In the genomic region with DNA sequence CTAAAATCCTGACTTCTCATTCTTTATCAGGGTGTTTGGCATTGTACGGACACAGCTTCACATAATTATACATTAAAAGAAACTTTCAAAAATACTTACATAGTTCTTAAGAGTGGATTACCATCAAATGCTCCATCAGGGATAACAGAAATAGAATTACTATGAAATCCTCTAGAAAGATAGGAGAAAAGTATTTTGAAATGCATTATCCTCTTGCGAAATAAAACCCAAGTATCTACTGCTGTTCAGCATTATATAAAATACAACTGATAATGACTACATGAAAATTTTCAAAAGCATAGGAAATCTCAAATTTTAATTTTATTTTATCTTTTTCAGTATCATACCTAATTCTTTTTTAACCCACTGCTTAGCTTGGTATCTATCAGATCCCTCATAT, we compare ENCODE assay signal across 19 cellular contexts. TPM values are rescaled to one million over a fixed set of nuclear protein-coding genes. Genes with fewer than 3 reads are reported as not detected.
DNase-seq lines count a peak whose midpoint lies in the region; ATAC-seq, FAIRE-seq and TF ChIP-seq lines count a peak whose summit lies in the region.
"Had no signal": no experiment of that assay in that cellular context is flagged by ENCODE, and none has a peak within 500 bp of the region (broad histone marks: within the 10 kb centered on the region; RNA-seq: fewer than 3 reads in every experiment).

No MANE protein-coding gene starts in this region.

- FAIRE-seq in A549 (lab: Jason Lieb, UNC) (no peak), K562 (lab: Jason Lieb, UNC) (no peak)
- FAIRE-seq: GM12892, GM19239 had no signal

- H3K9me3 ChIP-seq in A549 (no peaks in the 10 kb centered on the region), K562 (replicated peaks; ENCODE audit: control insufficient read depth, insufficient read depth, low read depth, low read length) (no peaks in the 10 kb centered on the region)
- H3K9me3 ChIP-seq in CD8-positive, alpha-beta memory T cell (ENCODE audit: low read length), result no peaks in the 10 kb centered on the region
- H3K9me3 ChIP-seq: BE2C had no signal

- H4K20me1 ChIP-seq in KMS-11 (ENCODE audit: insufficient read depth) (no peaks in the 10 kb centered on the region), K562 (replicated peaks; ENCODE audit: control insufficient read depth, insufficient read depth, low read length) (no peaks in the 10 kb centered on the region)

- peaks cover 64% of the 10 kb centered on the region for H3K4me1 ChIP-seq in A549
- H3K4me1 ChIP-seq in KMS-11 (ENCODE audit: low read depth, poor library complexity, severe bottlenecking), result peaks cover 66% of the 10 kb centered on the region
- H3K4me1 ChIP-seq in K562 (replicated peaks in 1 of 2; ENCODE audit: control insufficient read depth in 2 of 2, insufficient read depth in 2 of 2, low read length in 2 of 2), result no peaks in the 10 kb centered on the region; a peak in 1 of 5 replicates
- no peaks in the 10 kb centered on the region for H3K4me1 ChIP-seq in CD8-positive, alpha-beta memory T cell (ENCODE audit: insufficient read depth, low read length)
- H3K4me1 ChIP-seq: BE2C had no signal

- H3K27me3 ChIP-seq in KMS-11 (ENCODE audit: insufficient read depth, low read depth), result no peaks in the 10 kb centered on the region
- no peaks in the 10 kb centered on the region for H3K27me3 ChIP-seq in K562 (ENCODE audit: control insufficient read depth in 2 of 2, insufficient read depth in 2 of 2, low read length in 2 of 2)
- no peaks in the 10 kb centered on the region for H3K27me3 ChIP-seq in CD8-positive, alpha-beta memory T cell (ENCODE audit: insufficient read depth, low read length, poor library complexity, severe bottlenecking)
- H3K27me3 ChIP-seq: BE2C had no signal

- H3K36me3 ChIP-seq in KMS-11 (ENCODE audit: insufficient read depth), result no peaks in the 10 kb centered on the region
- H3K36me3 ChIP-seq in K562 (ENCODE audit: control insufficient read depth, insufficient read depth, low read length), result no peaks in the 10 kb centered on the region; the same call in 1 of the 3 replicates
- no peaks in the 10 kb centered on the region for H3K36me3 ChIP-seq in CD8-positive, alpha-beta memory T cell (ENCODE audit: insufficient read depth, low read length)
- H3K36me3 ChIP-seq: BE2C had no signal

- no peak for TF ChIP-seq EP300 in A549 (IDR thresholded peaks at IDR 0.05)
- no peak for TF ChIP-seq EP300 in K562 (IDR thresholded peaks at IDR 0.05; ENCODE audit: low read length)

- H3K4me2 ChIP-seq in A549 (peak overlapping the region; percentile 41), KMS-11 (peak overlapping the region; percentile 53; the same call in 1 of the 2 replicates), K562 (ENCODE audit: insufficient read depth, low read length) (no peak overlapping the region)

- no peak overlapping the region for H3K4me3 Mint-ChIP-seq in nephron
- no peak overlapping the region for H3K4me3 Mint-ChIP-seq in CD8-positive, alpha-beta memory T cell
- H3K4me3 Mint-ChIP-seq: CD4-positive, alpha-beta memory T cell; HFFc6; IgD-negative memory B cell had no signal

- BruUV-seq in K562 (replicated peaks; lab: Mats Ljungman, UMichigan), result no TSS peak

- H3K79me2 ChIP-seq in KMS-11 (ENCODE audit: insufficient read depth, low read depth) (no peaks in the 10 kb centered on the region), K562 (ENCODE audit: control insufficient read depth, insufficient read depth, low read length) (no peaks in the 10 kb centered on the region)

- H2AFZ ChIP-seq in KMS-11 (ENCODE audit: low read depth), result no peak overlapping the region
- H2AFZ ChIP-seq in K562 (ENCODE audit: low read depth, low read length), result no peak overlapping the region

- H3K27me3 Mint-ChIP-seq in nephron (ENCODE audit: low read depth), result no peaks in the 10 kb centered on the region
- H3K27me3 Mint-ChIP-seq in CD8-positive, alpha-beta memory T cell, result peaks cover 4 to 5% of the 10 kb centered on the region in 2 donors
- H3K27me3 Mint-ChIP-seq: CD4-positive, alpha-beta memory T cell; IgD-negative memory B cell had no signal

- peak overlapping the region; percentile 10 to 72 (median 67) for H3K27ac Mint-ChIP-seq in nephron
- no peak overlapping the region for H3K27ac Mint-ChIP-seq in CD8-positive, alpha-beta memory T cell
- H3K27ac Mint-ChIP-seq: CD4-positive, alpha-beta memory T cell; HFFc6; IgD-negative memory B cell had no signal

- peaks cover 4% of the 10 kb centered on the region for H3K4me1 Mint-ChIP-seq in nephron
- peaks cover 0 to 4% (median 0%) of the 10 kb centered on the region in 3 donors for H3K4me1 Mint-ChIP-seq in CD8-positive, alpha-beta memory T cell
- H3K4me1 Mint-ChIP-seq: CD4-positive, alpha-beta memory T cell; IgD-negative memory B cell had no signal

- H3K4me3 ChIP-seq in A549, result no peak overlapping the region
- H3K4me3 ChIP-seq in KMS-11 (IDR thresholded peaks at IDR 0.05; ENCODE audit: insufficient read depth, low read depth, low read length), result no peak overlapping the region
- no peak overlapping the region for H3K4me3 ChIP-seq in K562
- H3K4me3 ChIP-seq in CD8-positive, alpha-beta memory T cell (ENCODE audit: low read length), result no peak overlapping the region

- H3K36me3 Mint-ChIP-seq in nephron (ENCODE audit: low read depth), result peaks cover 64% of the 10 kb centered on the region
- peaks cover 0 to 4% (median 2%) of the 10 kb centered on the region in 3 donors for H3K36me3 Mint-ChIP-seq in CD8-positive, alpha-beta memory T cell

- no peak for TF ChIP-seq RAD21 in A549 (conservative IDR thresholded peaks at IDR 0.05 in 1 of 2, IDR thresholded peaks at IDR 0.05 in 1 of 2)
- no peak for TF ChIP-seq RAD21 in K562 (CRISPR knock-in tag; conservative IDR thresholded peaks at IDR 0.05 in 1 of 2, IDR thresholded peaks at IDR 0.05 in 1 of 2)

- H3K27ac ChIP-seq in A549 (peak overlapping the region in 1 of 2 experiments; percentile 52; a peak in 2 of 6 replicates), KMS-11 (peak overlapping the region; percentile 48; the same call in 1 of the 2 replicates), K562 (ENCODE audit: extremely low read depth, low read depth, low read length) (no peak overlapping the region)
- no peak overlapping the region for H3K27ac ChIP-seq in CD8-positive, alpha-beta memory T cell (ENCODE audit: low read depth, low read length)
- H3K27ac ChIP-seq: C4-2B had no signal

- CTCF ChIA-PET in A549 (lab: Yijun Ruan, JAX), result interaction anchor here (0.9 to 1.5 kb wide), 2 partner anchors 7 to 11 kb away, joined by 3 to 4 read pairs; no protein-coding TSS in a partner anchor
- CTCF ChIA-PET in K562 (lab: Yijun Ruan, JAX; ENCODE audit: low intra/inter-chr PET ratio), result no interaction called here
- CTCF ChIA-PET in CD8-positive, alpha-beta memory T cell (lab: Charles Lee), result no interaction called here

- intact Hi-C loops in K562 (cut with micrococcal nuclease) (no loop called here), sciatic nerve (cut with DNase I) (no loop called here)

- ATAC-seq in A549 (no peak), K562 (no peak), GM18909 (IDR thresholded peaks at IDR 0.05; ENCODE audit: poor library complexity, unreplicated experiment) (no peak), sciatic nerve (no peak)

- WGBS in A549 (ENCODE audit: missing lambda C conversion rate), result 94% methylated on average over 2 of the region's 2 CpGs
- WGBS in K562 (ENCODE audit: insufficient coverage, low coverage, missing lambda C conversion rate), result 88% methylated on average over 2 of the region's 2 CpGs

- no peak for TF ChIP-seq POLR2A in A549 (IDR thresholded peaks at IDR 0.05; ENCODE audit: low read length)
- no peak for TF ChIP-seq POLR2A in K562 (conservative IDR thresholded peaks at IDR 0.05)

- no peak for DNase-seq in A549 (ENCODE audit: low read depth in 1 of 2, low spot score in 1 of 2)
- DNase-seq in K562 (ENCODE audit: extremely low read depth in 1 of 4, low spot score in 3 of 4), result no peak
- no peak for DNase-seq in inferior parietal cortex (ENCODE audit: extremely low spot score)
- no peak for DNase-seq in CD8-positive, alpha-beta memory T cell
- DNase-seq in sciatic nerve (ENCODE audit: low spot score), result no peak
- DNase-seq: BE2C; CD4-positive, alpha-beta memory T cell; COR-L47; DND-41; GDM1; HCEC 1CT; HFFc6 had no signal

- H3K9ac ChIP-seq in KMS-11, result no peak overlapping the region
- H3K9ac ChIP-seq in K562 (ENCODE audit: insufficient read depth in 1 of 2, low read depth in 2 of 2, low read length in 2 of 2), result no peak overlapping the region

- in situ Hi-C loops in K562 (cut with MboI), result no loop called here

- TF ChIP-seq CTCF in A549 (IDR thresholded peaks at IDR 0.05) (no peak), KMS-11 (conservative IDR thresholded peaks at IDR 0.05; ENCODE audit: low read depth, low read length) (no peak), K562 (IDR thresholded peaks at IDR 0.05 in 2 of 3, conservative IDR thresholded peaks at IDR 0.05 in 1 of 3; ENCODE audit: insufficient read depth in 2 of 3, low read depth in 1 of 3, low read length in 3 of 3) (no peak), nephron (IDR thresholded peaks at IDR 0.05; ENCODE audit: unreplicated experiment in 3 of 3) (no peak)

- no peaks in the 10 kb centered on the region for H3K9me3 Mint-ChIP-seq in nephron
- no peaks in the 10 kb centered on the region for H3K9me3 Mint-ChIP-seq in CD8-positive, alpha-beta memory T cell
- H3K9me3 Mint-ChIP-seq: HFFc6, IgD-negative memory B cell had no signal

- POLR2A ChIA-PET in A549 (lab: Yijun Ruan, JAX), result no interaction called here
- POLR2A ChIA-PET in K562 (lab: Yijun Ruan, JAX), result interaction anchor here (1.3 kb wide), 1 partner anchor 15 kb away, joined by 5 read pairs; no protein-coding TSS in a partner anchor
- POLR2A ChIA-PET in CD8-positive, alpha-beta memory T cell (lab: Charles Lee), result no interaction called here

- H3K9me1 ChIP-seq in K562 (ENCODE audit: control insufficient read depth, insufficient read depth, low read length), result no peaks in the 10 kb centered on the region

RNA-seq across cellular contexts. Expression of a gene that starts 17.8 kb away (rescaled TPM):
- 33.1 and 35.9 TPM in 2 replicates for polyA plus RNA-seq in A549 (2011; rRNA removed)
- polyA plus RNA-seq in A549 (2012; cell fraction: cytosol; rRNA removed), result 20.9 and 23.7 TPM in 2 replicates
- 12.1 and 13.2 TPM in 2 replicates for polyA plus RNA-seq in A549 (2012; cell fraction: nucleus; rRNA removed)
- polyA plus RNA-seq in A549 (2017; fragmentation: RNase III; extraction: RNeasy Plus Mini Kit Qiagen cat#74134 plus additional on column Dnase treatment), result 31.4 to 32.0 TPM (median 31.6 TPM) in 3 replicates
- polyA minus RNA-seq in A549 (2011; rRNA and poly(A)+ RNA removed), result 6.8 and 7.7 TPM in 2 replicates
- total RNA-seq in K562 (2011; cell fraction: chromatin; rRNA removed; ENCODE audit: low replicate concordance), result 2.5 and 6.3 TPM in 2 replicates
- total RNA-seq in K562 (2011; cell fraction: nucleolus; rRNA removed), result 2.5 and 2.7 TPM in 2 replicates
- total RNA-seq in K562 (2011; cell fraction: nucleoplasm; rRNA removed), result 3.3 and 7.7 TPM in 2 replicates
- total RNA-seq in K562 (2014; rRNA removed), result 13.8 and 16.5 TPM in 2 replicates
- 22.4 and 24.7 TPM in 2 replicates for total RNA-seq in K562 (2014; rRNA removed; fragmentation: Illumina TruSeq; extraction: Trizol)
- 32.6 and 34.7 TPM in 2 replicates for total RNA-seq in K562 (2015; rRNA removed; fragmentation: Illumina TruSeq; extraction: Trizol)
- 14.8 and 15.7 TPM in 2 replicates for total RNA-seq in K562 (2021)
- 8.1 and 11.9 TPM in 2 replicates for polyA plus RNA-seq in K562 (2011; rRNA removed)
- 5.8 and 7.1 TPM in 2 replicates for polyA plus RNA-seq in K562 (2011; cell fraction: cytosol; rRNA removed)
- 5.1 and 5.8 TPM in 2 replicates for polyA plus RNA-seq in K562 (2011; cell fraction: nucleus; rRNA removed)
- 16.1 and 24.0 TPM in 2 replicates for polyA plus RNA-seq in K562 (2012)
- polyA plus RNA-seq in K562 (2014; fragmentation: Illumina TruSeq; extraction: Trizol), result 30.9 and 42.0 TPM in 2 replicates
- polyA plus RNA-seq in K562 (2014; fragmentation: Nextera tagmentation; extraction: Ambion mirVana), result 1 to 10 TPM; 6.2 to 6.6 TPM
- 15.6 and 19.0 TPM in 2 replicates for polyA plus RNA-seq in K562 (2014; rRNA removed)
- polyA minus RNA-seq in K562 (2011; rRNA and poly(A)+ RNA removed), result 5.4 and 7.6 TPM in 2 replicates
- 3.1 and 4.3 TPM in 2 replicates for polyA minus RNA-seq in K562 (2011; cell fraction: cytosol; rRNA and poly(A)+ RNA removed)
- polyA minus RNA-seq in K562 (2011; cell fraction: nucleus; rRNA and poly(A)+ RNA removed), result 4.7 and 5.2 TPM in 2 replicates
- total RNA-seq in CD8-positive, alpha-beta memory T cell, result 10 to 100 TPM; 22.4 to 23.0 TPM
- 2.3 TPM for polyA plus RNA-seq in CD8-positive, alpha-beta memory T cell
- total RNA-seq in sciatic nerve, result 7.8 TPM

Comparison
In these comparisons a context has a peak if more than half of its experiments do, and no peak if none do; other contexts are left out.
1. H3K27ac Mint-ChIP-seq: peak in nephron (3 of 3); none in CD8-positive, alpha-beta memory T cell (0 of 8).